In the genomic region with DNA sequence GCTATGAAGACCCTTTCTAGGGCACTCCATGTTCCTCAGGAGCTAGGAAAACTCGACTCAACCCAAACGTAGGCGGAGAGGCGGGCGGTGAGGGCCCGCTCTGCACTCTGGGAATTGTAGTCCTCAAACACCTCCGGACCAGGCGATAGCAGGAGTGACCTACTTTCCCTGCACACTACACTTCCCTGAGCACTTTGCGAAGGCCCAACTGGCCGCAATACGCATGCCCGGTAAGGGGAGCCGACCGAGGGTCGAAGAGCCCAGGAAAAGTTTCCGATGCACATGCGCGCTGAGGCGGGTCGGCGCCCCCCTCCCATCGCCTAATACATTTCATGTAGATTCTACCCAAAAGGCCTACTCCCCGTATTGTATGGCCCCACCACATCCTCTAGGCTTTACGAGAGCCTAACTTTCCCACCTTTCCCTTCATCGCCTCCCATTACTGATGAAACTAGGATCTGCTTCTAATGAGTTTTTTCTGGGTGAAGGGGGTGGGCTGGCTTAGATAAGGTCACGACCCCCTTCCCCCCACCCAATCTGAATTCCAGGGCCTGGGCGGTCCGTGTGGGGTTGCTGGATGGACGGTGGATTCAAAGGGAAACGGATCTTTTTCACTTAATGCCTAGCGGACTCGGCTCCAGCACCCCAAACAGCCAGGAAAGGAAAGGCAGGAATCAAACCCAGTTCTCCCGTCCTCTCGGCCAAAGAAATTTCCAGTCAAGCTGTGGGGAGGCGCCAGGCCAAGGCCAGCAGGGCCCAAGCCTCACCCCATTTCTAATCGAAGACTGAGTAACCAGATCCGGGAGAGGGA, we compare ENCODE assay signal across 8 cellular contexts. TPM values are rescaled to one million over a fixed set of nuclear protein-coding genes. Genes with fewer than 3 reads are reported as not detected.
DNase-seq lines count a peak whose midpoint lies in the region; ATAC-seq and TF ChIP-seq lines count a peak whose summit lies in the region.

No MANE protein-coding gene starts in this region.

- H3K36me3 ChIP-seq in PC-9 (ENCODE audit: low read depth) (peaks cover 12% of the 10 kb centered on the region; the same call in 1 of the 2 replicates), mucosa of descending colon (ENCODE audit: low read depth) (no peaks in the 10 kb centered on the region)

- H3F3A ChIP-seq in PC-9 (ENCODE audit: insufficient read depth, low read depth) = peaks cover 47% of the 10 kb centered on the region

- H3K4me1 Mint-ChIP-seq in Calu3 (ENCODE audit: low read depth, unreplicated experiment) = peaks cover 22% of the 10 kb centered on the region
- peaks cover 27% of the 10 kb centered on the region for H3K4me1 Mint-ChIP-seq in activated T-cell treated with anti-CD3 and anti-CD28 coated beads, Interleukin-2, amount 50 U/mL, for 24 hours (ENCODE audit: low read depth)

- peaks cover 75% of the 10 kb centered on the region for H3K79me2 ChIP-seq in PC-9 (ENCODE audit: low read depth)

- intact Hi-C loops in Calu3 (cut with micrococcal nuclease; ENCODE audit: unreplicated experiment) (no loop called here), PC-9 (cut with micrococcal nuclease; ENCODE audit: unreplicated experiment) (no loop called here), mucosa of descending colon (cut with DNase I, micrococcal nuclease) (no loop called here)

- no peaks in the 10 kb centered on the region for H3K9me3 Mint-ChIP-seq in Calu3 (ENCODE audit: low read depth, unreplicated experiment)
- no peaks in the 10 kb centered on the region for H3K9me3 Mint-ChIP-seq in activated T-cell treated with anti-CD3 and anti-CD28 coated beads, Interleukin-2, amount 50 U/mL, for 24 hours

- ATAC-seq in GM21515 (IDR thresholded peaks at IDR 0.05; ENCODE audit: unreplicated experiment) = peak; percentile 37
- ATAC-seq in mucosa of descending colon = peak; percentile 59

- H3K4me1 ChIP-seq in PC-9 (replicated peaks; ENCODE audit: insufficient read depth) = peaks cover 22% of the 10 kb centered on the region
- H3K4me1 ChIP-seq in mucosa of descending colon (ENCODE audit: low read depth) = peaks cover 19% of the 10 kb centered on the region

- peak overlapping the region; percentile 98 for H3K27ac Mint-ChIP-seq in Calu3 (ENCODE audit: unreplicated experiment)
- peak overlapping the region; percentile 95 for H3K27ac Mint-ChIP-seq in activated T-cell treated with anti-CD3 and anti-CD28 coated beads, Interleukin-2, amount 50 U/mL, for 24 hours

- H3K9me3 ChIP-seq in PC-9 (ENCODE audit: insufficient read depth, low read depth) = no peaks in the 10 kb centered on the region
- H3K9me3 ChIP-seq in mucosa of descending colon = no peaks in the 10 kb centered on the region

- no peaks in the 10 kb centered on the region for H3K9me2 ChIP-seq in PC-9 (ENCODE audit: insufficient read depth)

- peak overlapping the region; percentile 84 for H2AFZ ChIP-seq in PC-9

- POLR2A ChIA-PET in PC-9 (lab: Charles Lee; ENCODE audit: unreplicated experiment) = interaction anchor here (3.0 kb wide), 1 partner anchor 24 kb away, joined by 11 read pairs; a partner anchor contains a TSS

- no peaks in the 10 kb centered on the region for H3K27me3 ChIP-seq in PC-9 (ENCODE audit: insufficient read depth, low read depth)

- peaks cover 94% of the 10 kb centered on the region for H3K36me3 Mint-ChIP-seq in Calu3 (ENCODE audit: insufficient read depth, unreplicated experiment)
- H3K36me3 Mint-ChIP-seq in activated T-cell treated with anti-CD3 and anti-CD28 coated beads, Interleukin-2, amount 50 U/mL, for 24 hours (ENCODE audit: low read depth) = peaks cover 75% of the 10 kb centered on the region

- H3K27me3 Mint-ChIP-seq in Calu3 (ENCODE audit: unreplicated experiment) = no peaks in the 10 kb centered on the region
- no peaks in the 10 kb centered on the region for H3K27me3 Mint-ChIP-seq in activated T-cell treated with anti-CD3 and anti-CD28 coated beads, Interleukin-2, amount 50 U/mL, for 24 hours

- peaks cover 44% of the 10 kb centered on the region for H4K20me1 ChIP-seq in PC-9 (ENCODE audit: insufficient read depth)

- H3K27ac ChIP-seq in PC-9 = peak overlapping the region; percentile 83

- CTCF ChIA-PET in Calu3 (lab: Charles Lee) (no interaction called here), PC-9 (lab: Charles Lee) (no interaction called here)

- TF ChIP-seq CTCF in Calu3 (IDR thresholded peaks at IDR 0.05; ENCODE audit: unreplicated experiment) = no peak
- no peak for TF ChIP-seq CTCF in PC-9 (conservative IDR thresholded peaks at IDR 0.05)
- no peak for TF ChIP-seq CTCF in epithelial cell of proximal tubule (conservative IDR thresholded peaks at IDR 0.05; ENCODE audit: low read depth, low read length)
- TF ChIP-seq CTCF in mucosa of descending colon (IDR thresholded peaks at IDR 0.05) = no peak

- H3K4me2 ChIP-seq in PC-9 = peak overlapping the region; percentile 95

- DNase-seq in Calu3 (peak; percentile 93), HuH-7.5 (ENCODE audit: low spot score) (peak; percentile 84), PC-9 (peak; percentile 91 to 92), epithelial cell of proximal tubule (ENCODE audit: low read depth) (no peak), mucosa of descending colon (peak; percentile 90 to 93 (median 92))
- peak; percentile 88 for DNase-seq in activated T-cell treated with anti-CD3 and anti-CD28 coated beads, Interleukin-2, amount 50 U/mL, for 24 hours
- DNase-seq in stimulated activated CD8-positive, alpha-beta memory T cell treated with anti-CD3 and anti-CD28 coated beads, Interleukin-2, amount 100 ng/mL, for 48 hours (ENCODE audit: low read depth in 2 of 2) = peak; percentile 81 to 85

- H3K4me3 Mint-ChIP-seq in Calu3 (ENCODE audit: low read depth, unreplicated experiment) = peak overlapping the region; percentile 93
- peak overlapping the region; percentile 92 for H3K4me3 Mint-ChIP-seq in activated T-cell treated with anti-CD3 and anti-CD28 coated beads, Interleukin-2, amount 50 U/mL, for 24 hours

- H3K4me3 ChIP-seq in PC-9 = peak overlapping the region; percentile 92
- peak overlapping the region; percentile 92 for H3K4me3 ChIP-seq in epithelial cell of proximal tubule (ENCODE audit: low read depth, low read length)
- H3K4me3 ChIP-seq in mucosa of descending colon = peak overlapping the region; percentile 98

- no TSS peak for BruUV-seq in Calu3 (replicated peaks; lab: Mats Ljungman, UMichigan)
- no TSS peak for BruUV-seq in PC-9 (replicated peaks; lab: Mats Ljungman, UMichigan)

RNA-seq across cellular contexts. Expression of a gene that starts 2.0 kb away (rescaled TPM):
- total RNA-seq in Calu3 (2022) (57.3 and 64.1 TPM in 2 replicates), PC-9 (2021) (50.0 and 57.4 TPM in 2 replicates), epithelial cell of proximal tubule (31.8 and 33.4 TPM in 2 replicates), mucosa of descending colon (10 to 100 TPM; 47.3 to 71.8 (median 53.9) TPM)

RNA-seq across cellular contexts. Expression of a gene that starts 23.9 kb away (rescaled TPM):
- total RNA-seq in Calu3 (2022) (53.3 and 68.5 TPM in 2 replicates), PC-9 (2021) (49.1 and 62.9 TPM in 2 replicates), epithelial cell of proximal tubule (61.1 and 82.3 TPM in 2 replicates), mucosa of descending colon (10 to 100 TPM; 27.0 to 31.7 (median 29.7) TPM)

RNA-seq across cellular contexts. Expression of a gene that starts 24.4 kb away (rescaled TPM):
- total RNA-seq in Calu3 (2022) = 94.0 and 94.5 TPM in 2 replicates
- 76.7 and 80.0 TPM in 2 replicates for total RNA-seq in PC-9 (2021)
- 58.8 and 81.8 TPM in 2 replicates for total RNA-seq in epithelial cell of proximal tubule
- 100 to 1,000 TPM; 187 to 295 (median 241) TPM for total RNA-seq in mucosa of descending colon
